Comparison of ENCODE assay signal across 9 cellular contexts in genomic region chr6:33410050-33410710, GRCh38. TPM values are rescaled to one million over a fixed set of nuclear protein-coding genes. Genes with fewer than 3 reads are reported as not detected.
DNase-seq lines count a peak whose midpoint lies in the region; ATAC-seq, FAIRE-seq and TF ChIP-seq lines count a peak whose summit lies in the region.
"Had no signal": no experiment of that assay in that cellular context is flagged by ENCODE, and none has a peak within 500 bp of the region (broad histone marks: within the 10 kb centered on the region; RNA-seq: fewer than 3 reads in every experiment).

No MANE protein-coding gene starts in this region.

- no peaks in the 10 kb centered on the region for H3K27me3 Mint-ChIP-seq in central memory CD8-positive, alpha-beta T cell

- peak; percentile 80 for ATAC-seq in HG03354 (IDR thresholded peaks at IDR 0.05; ENCODE audit: poor library complexity, severe bottlenecking, unreplicated experiment)
- peak; percentile 90 to 93 for ATAC-seq in activated CD4-positive, CD25-positive, alpha-beta regulatory T cell treated with anti-CD3 and anti-CD28 coated beads, Interleukin-2, amount 50 U/mL, for 24 hours
- ATAC-seq in central memory CD8-positive, alpha-beta T cell (replicated peaks; ENCODE audit: extremely low read depth, poor library complexity, severe bottlenecking) = peak; percentile 73

- H3K36me3 Mint-ChIP-seq in central memory CD8-positive, alpha-beta T cell (ENCODE audit: insufficient read depth) = peaks cover 36% of the 10 kb centered on the region

- H3K4me3 ChIP-seq in kidney (ENCODE audit: low read length in 2 of 2) = peak overlapping the region; percentile 62 to 91

- FAIRE-seq in kidney (lab: Jason Lieb, UNC) = no peak
- FAIRE-seq: TTC549 had no signal

- peaks cover 52% of the 10 kb centered on the region for H3K4me1 Mint-ChIP-seq in central memory CD8-positive, alpha-beta T cell

- peak overlapping the region; percentile 95 for H3K27ac Mint-ChIP-seq in central memory CD8-positive, alpha-beta T cell (ENCODE audit: low read depth)

- TF ChIP-seq CTCF in kidney (IDR thresholded peaks at IDR 0.05; ENCODE audit: borderline replicate concordance, extremely low read depth, insufficient read depth) = no peak

- no peaks in the 10 kb centered on the region for H3K9me3 ChIP-seq in kidney (ENCODE audit: control insufficient read depth in 1 of 2, low read length in 2 of 2)

- H3K27ac ChIP-seq in kidney (ENCODE audit: low read depth in 2 of 2, low read length in 2 of 2) = peak overlapping the region; percentile 92 to 95

- H3K4me3 Mint-ChIP-seq in central memory CD8-positive, alpha-beta T cell = peak overlapping the region; percentile 81

- H3K4me1 ChIP-seq in kidney (ENCODE audit: control insufficient read depth in 1 of 2, insufficient read depth in 1 of 2, low read depth in 1 of 2, low read length in 2 of 2) = peaks cover 7 to 13% of the 10 kb centered on the region in 2 donors

- peak overlapping the region in 1 of 2 donors; percentile 94 for H3K9ac ChIP-seq in kidney (ENCODE audit: low read length in 2 of 2)

- intact Hi-C loops in kidney (cut with DNase I) = no loop called here

- no peaks in the 10 kb centered on the region for H3K9me3 Mint-ChIP-seq in central memory CD8-positive, alpha-beta T cell

- H3K36me3 ChIP-seq in kidney (ENCODE audit: control insufficient read depth in 1 of 2, insufficient read depth in 2 of 2, low read length in 2 of 2) = peaks cover 18 to 20% of the 10 kb centered on the region in 2 donors

- DNase-seq in AML-193 (lab: John Stamatoyannopoulos, UW) = peak; percentile 97 to 98
- DNase-seq in NCI-H446 (lab: John Stamatoyannopoulos, UW) = peak; percentile 97 to 99
- peak; percentile 89 to 95 for DNase-seq in central memory CD8-positive, alpha-beta T cell (ENCODE audit: low spot score in 2 of 2)
- peak; percentile 100 for DNase-seq in kidney
- DNase-seq in stimulated activated CD4-positive, alpha-beta T cell treated with anti-CD3 and anti-CD28 coated beads, Interleukin-12 subunit alpha, Interleukin-12 subunit beta, amount 100 ng/mL, for 48 hours (ENCODE audit: low read depth in 2 of 3, low spot score in 1 of 3) = peak; percentile 97 to 98 (median 97)

- TF ChIP-seq POLR2A in GM19099 (IDR thresholded peaks at IDR 0.05; ENCODE audit: extremely low read depth, insufficient read length, low read depth) = peak; percentile 45

RNA-seq across cellular contexts. Expression of gene PHF1, which starts 0.6 kb away (rescaled TPM):
- total RNA-seq in kidney = 63.8 TPM
- 87.6 TPM for polyA plus RNA-seq in kidney (ENCODE audit: insufficient read depth, low read depth, low replicate concordance)

RNA-seq across cellular contexts. Expression of gene CUTA, which starts 7.7 kb away (rescaled TPM):
- total RNA-seq in kidney = 163 TPM
- polyA plus RNA-seq in kidney (ENCODE audit: insufficient read depth, low read depth, low replicate concordance) = 433 TPM

RNA-seq across cellular contexts. Expression of gene SYNGAP1, which starts 9.7 kb away (rescaled TPM):
- 17.8 TPM for total RNA-seq in kidney
- 2.7 TPM for polyA plus RNA-seq in kidney (ENCODE audit: insufficient read depth, low read depth, low replicate concordance)

RNA-seq across cellular contexts. Expression of gene KIFC1, which starts 18.6 kb away (rescaled TPM):
- total RNA-seq in kidney = 2.3 TPM
- not detected for polyA plus RNA-seq in kidney (ENCODE audit: insufficient read depth, low read depth, low replicate concordance)

RNA-seq across cellular contexts. Expression of gene ZBTB9, which starts 44.2 kb away (rescaled TPM):
- 11.5 TPM for total RNA-seq in kidney
- 6.4 TPM for polyA plus RNA-seq in kidney (ENCODE audit: insufficient read depth, low read depth, low replicate concordance)

Comparison
In these comparisons a context has a peak if more than half of its experiments do, and no peak if none do; other contexts are left out.
1. Peak in every context shown above with its lines: DNase-seq, ATAC-seq, H3K4me3 ChIP-seq and H3K27ac ChIP-seq.